ENCODE assay signal across 1 cellular context in the genomic region with DNA sequence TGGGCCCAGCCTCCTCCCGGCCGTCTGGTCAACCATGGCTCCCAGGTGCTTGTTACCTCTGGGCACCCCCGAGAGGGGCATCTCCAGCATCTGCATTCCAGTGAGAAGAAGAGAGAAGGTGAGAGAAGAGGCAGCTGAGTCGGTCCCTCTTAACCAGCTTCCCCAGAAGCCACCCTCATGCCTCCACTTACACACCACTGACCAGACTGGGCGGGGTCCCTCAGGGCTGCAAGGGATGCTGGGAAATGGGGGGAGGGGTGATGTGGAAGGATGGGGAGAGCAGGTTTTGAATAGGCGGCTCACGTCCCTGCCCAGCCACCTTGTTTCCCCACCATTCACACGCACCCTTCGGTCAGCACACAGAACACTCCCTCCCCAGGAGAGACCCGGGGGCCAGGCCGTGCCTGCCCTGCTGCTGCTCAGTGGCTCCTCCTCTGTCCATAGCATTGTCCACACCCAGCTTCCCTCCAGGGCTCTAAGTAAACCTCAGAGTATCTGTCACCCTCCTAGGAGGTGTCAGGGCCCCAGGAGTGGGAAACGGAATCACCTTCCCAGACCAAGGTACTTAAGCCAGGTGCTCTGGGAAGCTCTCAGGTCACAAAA.
TF ChIP-seq lines count a peak whose summit lies in the region.

No MANE protein-coding gene starts in this region.

TF ChIP-seq in GM23338, 12 proteins besides CTCF, POLR2A, EP300 and RAD21 (continued from another document):
- TF ChIP-seq, protein P1, sequence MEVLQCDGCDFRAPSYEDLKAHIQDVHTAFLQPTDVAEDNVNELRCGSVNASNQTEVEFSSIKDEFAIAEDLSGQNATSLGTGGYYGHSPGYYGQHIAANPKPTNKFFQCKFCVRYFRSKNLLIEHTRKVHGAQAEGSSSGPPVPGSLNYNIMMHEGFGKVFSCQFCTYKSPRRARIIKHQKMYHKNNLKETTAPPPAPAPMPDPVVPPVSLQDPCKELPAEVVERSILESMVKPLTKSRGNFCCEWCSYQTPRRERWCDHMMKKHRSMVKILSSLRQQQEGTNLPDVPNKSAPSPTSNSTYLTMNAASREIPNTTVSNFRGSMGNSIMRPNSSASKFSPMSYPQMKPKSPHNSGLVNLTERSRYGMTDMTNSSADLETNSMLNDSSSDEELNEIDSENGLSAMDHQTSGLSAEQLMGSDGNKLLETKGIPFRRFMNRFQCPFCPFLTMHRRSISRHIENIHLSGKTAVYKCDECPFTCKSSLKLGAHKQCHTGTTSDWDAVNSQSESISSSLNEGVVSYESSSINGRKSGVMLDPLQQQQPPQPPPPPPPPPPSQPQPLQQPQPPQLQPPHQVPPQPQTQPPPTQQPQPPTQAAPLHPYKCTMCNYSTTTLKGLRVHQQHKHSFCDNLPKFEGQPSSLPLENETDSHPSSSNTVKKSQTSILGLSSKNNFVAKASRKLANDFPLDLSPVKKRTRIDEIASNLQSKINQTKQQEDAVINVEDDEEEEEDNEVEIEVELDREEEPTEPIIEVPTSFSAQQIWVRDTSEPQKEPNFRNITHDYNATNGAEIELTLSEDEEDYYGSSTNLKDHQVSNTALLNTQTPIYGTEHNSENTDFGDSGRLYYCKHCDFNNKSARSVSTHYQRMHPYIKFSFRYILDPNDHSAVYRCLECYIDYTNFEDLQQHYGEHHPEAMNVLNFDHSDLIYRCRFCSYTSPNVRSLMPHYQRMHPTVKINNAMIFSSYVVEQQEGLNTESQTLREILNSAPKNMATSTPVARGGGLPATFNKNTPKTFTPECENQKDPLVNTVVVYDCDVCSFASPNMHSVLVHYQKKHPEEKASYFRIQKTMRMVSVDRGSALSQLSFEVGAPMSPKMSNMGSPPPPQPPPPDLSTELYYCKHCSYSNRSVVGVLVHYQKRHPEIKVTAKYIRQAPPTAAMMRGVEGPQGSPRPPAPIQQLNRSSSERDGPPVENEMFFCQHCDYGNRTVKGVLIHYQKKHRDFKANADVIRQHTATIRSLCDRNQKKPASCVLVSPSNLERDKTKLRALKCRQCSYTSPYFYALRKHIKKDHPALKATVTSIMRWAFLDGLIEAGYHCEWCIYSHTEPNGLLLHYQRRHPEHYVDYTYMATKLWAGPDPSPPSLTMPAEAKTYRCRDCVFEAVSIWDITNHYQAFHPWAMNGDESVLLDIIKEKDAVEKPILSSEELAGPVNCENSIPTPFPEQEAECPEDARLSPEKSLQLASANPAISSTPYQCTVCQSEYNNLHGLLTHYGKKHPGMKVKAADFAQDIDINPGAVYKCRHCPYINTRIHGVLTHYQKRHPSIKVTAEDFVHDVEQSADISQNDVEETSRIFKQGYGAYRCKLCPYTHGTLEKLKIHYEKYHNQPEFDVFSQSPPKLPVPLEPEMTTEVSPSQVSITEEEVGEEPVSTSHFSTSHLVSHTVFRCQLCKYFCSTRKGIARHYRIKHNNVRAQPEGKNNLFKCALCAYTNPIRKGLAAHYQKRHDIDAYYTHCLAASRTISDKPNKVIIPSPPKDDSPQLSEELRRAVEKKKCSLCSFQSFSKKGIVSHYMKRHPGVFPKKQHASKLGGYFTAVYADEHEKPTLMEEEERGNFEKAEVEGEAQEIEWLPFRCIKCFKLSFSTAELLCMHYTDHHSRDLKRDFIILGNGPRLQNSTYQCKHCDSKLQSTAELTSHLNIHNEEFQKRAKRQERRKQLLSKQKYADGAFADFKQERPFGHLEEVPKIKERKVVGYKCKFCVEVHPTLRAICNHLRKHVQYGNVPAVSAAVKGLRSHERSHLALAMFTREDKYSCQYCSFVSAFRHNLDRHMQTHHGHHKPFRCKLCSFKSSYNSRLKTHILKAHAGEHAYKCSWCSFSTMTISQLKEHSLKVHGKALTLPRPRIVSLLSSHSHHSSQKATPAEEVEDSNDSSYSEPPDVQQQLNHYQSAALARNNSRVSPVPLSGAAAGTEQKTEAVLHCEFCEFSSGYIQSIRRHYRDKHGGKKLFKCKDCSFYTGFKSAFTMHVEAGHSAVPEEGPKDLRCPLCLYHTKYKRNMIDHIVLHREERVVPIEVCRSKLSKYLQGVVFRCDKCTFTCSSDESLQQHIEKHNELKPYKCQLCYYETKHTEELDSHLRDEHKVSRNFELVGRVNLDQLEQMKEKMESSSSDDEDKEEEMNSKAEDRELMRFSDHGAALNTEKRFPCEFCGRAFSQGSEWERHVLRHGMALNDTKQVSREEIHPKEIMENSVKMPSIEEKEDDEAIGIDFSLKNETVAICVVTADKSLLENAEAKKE (CRISPR knock-in tag; IDR thresholded peaks at IDR 0.05): no peak
- no peak for TF ChIP-seq STAT1 (IDR thresholded peaks at IDR 0.05; ENCODE audit: unreplicated experiment)
- no peak for TF ChIP-seq NANOG (IDR thresholded peaks at IDR 0.05; ENCODE audit: borderline replicate concordance)
TF ChIP-seq in GM23338: peak in this region for 0.
